In the genomic region with DNA sequence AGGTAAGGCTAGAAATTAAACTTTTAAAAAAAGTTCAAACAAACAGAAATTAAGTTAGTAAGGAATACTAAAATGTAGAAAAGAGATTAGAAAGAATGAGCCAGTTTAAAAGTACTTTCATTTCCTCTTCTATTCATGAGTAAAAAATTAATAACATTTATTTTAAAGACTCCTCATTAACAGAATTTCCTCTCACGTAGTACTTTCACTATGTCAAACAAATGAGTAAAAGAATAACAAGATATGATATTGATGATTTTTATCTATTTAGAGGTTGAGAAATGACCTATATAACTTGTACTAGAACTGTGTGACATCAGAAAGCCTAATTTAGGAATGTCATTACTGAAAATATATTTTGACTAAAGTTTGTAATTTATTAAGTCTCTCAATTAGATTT, we compare ENCODE assay signal across 7 cellular contexts. TPM values are rescaled to one million over a fixed set of nuclear protein-coding genes. Genes with fewer than 3 reads are reported as not detected.
A peak's percentile ranks its signal among the peaks of the same experiment; 100 is the strongest.
DNase-seq lines count a peak whose midpoint lies in the region; ATAC-seq and TF ChIP-seq lines count a peak whose summit lies in the region.
"Not testable (repeated sequence)": the region's sequence is repeated elsewhere in the genome, so short reads cannot be mapped to it uniquely, and the experiment has no call there.

No MANE protein-coding gene starts in this region.

- DNase-seq in BE2C; hepatocyte (ENCODE audit: low spot score): not testable (repeated sequence)

- not testable (repeated sequence) for H3K27me3 ChIP-seq in BE2C; SU-DHL-6 (ENCODE audit: low read length); hepatocyte

- H3K9me3 ChIP-seq in BE2C; SU-DHL-6 (ENCODE audit: insufficient read depth, low read length); hepatocyte (ENCODE audit: low read depth): not testable (repeated sequence)

- H3K79me2 ChIP-seq in SU-DHL-6 (ENCODE audit: insufficient read depth, low read length): not testable (repeated sequence)
- H3K79me2 ChIP-seq in hepatocyte: peaks cover 36% of the 10 kb centered on the region

- 67% methylated on average over 1 of the region's 1 CpG for WGBS in hepatocyte (ENCODE audit: low lambda C conversion rate, missing lambda C conversion rate)

- ATAC-seq in GM18868 (IDR thresholded peaks at IDR 0.05; ENCODE audit: unreplicated experiment) (peak; percentile 42), GM21529 (IDR thresholded peaks at IDR 0.05; ENCODE audit: unreplicated experiment) (peak; percentile 45), HG02938 (IDR thresholded peaks at IDR 0.05; ENCODE audit: unreplicated experiment) (peak; percentile 44), HG03439 (IDR thresholded peaks at IDR 0.05; ENCODE audit: unreplicated experiment) (peak; percentile 44)

- H4K20me1 ChIP-seq in SU-DHL-6 (ENCODE audit: low read depth, low read length); hepatocyte (ENCODE audit: insufficient read depth, poor library complexity, severe bottlenecking): not testable (repeated sequence)

- peak overlapping the region; percentile 22 for H3K4me2 ChIP-seq in SU-DHL-6 (ENCODE audit: low read depth, low read length, poor library complexity, severe bottlenecking)
- H3K4me2 ChIP-seq in hepatocyte: peak overlapping the region; percentile 66

- H3K27ac ChIP-seq in SU-DHL-6 (ENCODE audit: low read depth, low read length): not testable (repeated sequence)
- peak overlapping the region; percentile 70 for H3K27ac ChIP-seq in hepatocyte

- H3K36me3 ChIP-seq in BE2C: peaks cover 58% of the 10 kb centered on the region
- not testable (repeated sequence) for H3K36me3 ChIP-seq in SU-DHL-6 (ENCODE audit: low read length); hepatocyte (replicated peaks; ENCODE audit: insufficient read depth, low read depth)

- not testable (repeated sequence) for H3F3A ChIP-seq in SU-DHL-6 (ENCODE audit: insufficient read depth)

- H3K9ac ChIP-seq in SU-DHL-6 (ENCODE audit: low read length): not testable (repeated sequence)

- not testable (repeated sequence) for TF ChIP-seq CTCF in BE2C (IDR thresholded peaks at IDR 0.05; ENCODE audit: low read depth, low read length); SU-DHL-6 (IDR thresholded peaks at IDR 0.05; ENCODE audit: insufficient read depth, low read length, poor library complexity, severe bottlenecking); hepatocyte (IDR thresholded peaks at IDR 0.05; ENCODE audit: poor library complexity)

- H3K4me1 ChIP-seq in BE2C: peaks cover 11% of the 10 kb centered on the region
- not testable (repeated sequence) for H3K4me1 ChIP-seq in hepatocyte (ENCODE audit: insufficient read depth)

- H3K4me3 ChIP-seq in BE2C (ENCODE audit: low read depth, low read length): peak overlapping the region; percentile 83
- H3K4me3 ChIP-seq in SU-DHL-6 (ENCODE audit: insufficient read depth, low read length, poor library complexity, severe bottlenecking); hepatocyte: not testable (repeated sequence)

- not testable (repeated sequence) for H2AFZ ChIP-seq in SU-DHL-6 (ENCODE audit: low read depth, low read length, severe bottlenecking); hepatocyte

- H3K9me2 ChIP-seq in SU-DHL-6 (replicated peaks; ENCODE audit: insufficient read depth, low read length); hepatocyte (replicated peaks; ENCODE audit: insufficient read depth): not testable (repeated sequence)

RNA-seq across cellular contexts. Expression of a gene that starts 22.0 kb away (rescaled TPM):
- 84.5 TPM for polyA plus RNA-seq in BE2C (2012; ENCODE audit: insufficient read depth, insufficient read length, low read depth)
- total RNA-seq in hepatocyte: 35.7 and 43.4 TPM in 2 replicates
- 21.2 and 21.3 TPM in 2 replicates for polyA plus RNA-seq in hepatocyte

RNA-seq across cellular contexts. Expression of a gene that starts 22.3 kb away (rescaled TPM):
- polyA plus RNA-seq in BE2C (2012; ENCODE audit: insufficient read depth, insufficient read length, low read depth): 30.6 TPM
- total RNA-seq in hepatocyte: 19.0 and 25.8 TPM in 2 replicates
- 6.6 and 7.7 TPM in 2 replicates for polyA plus RNA-seq in hepatocyte
